8 cellular contexts compared by ENCODE assay signal in the genomic region with DNA sequence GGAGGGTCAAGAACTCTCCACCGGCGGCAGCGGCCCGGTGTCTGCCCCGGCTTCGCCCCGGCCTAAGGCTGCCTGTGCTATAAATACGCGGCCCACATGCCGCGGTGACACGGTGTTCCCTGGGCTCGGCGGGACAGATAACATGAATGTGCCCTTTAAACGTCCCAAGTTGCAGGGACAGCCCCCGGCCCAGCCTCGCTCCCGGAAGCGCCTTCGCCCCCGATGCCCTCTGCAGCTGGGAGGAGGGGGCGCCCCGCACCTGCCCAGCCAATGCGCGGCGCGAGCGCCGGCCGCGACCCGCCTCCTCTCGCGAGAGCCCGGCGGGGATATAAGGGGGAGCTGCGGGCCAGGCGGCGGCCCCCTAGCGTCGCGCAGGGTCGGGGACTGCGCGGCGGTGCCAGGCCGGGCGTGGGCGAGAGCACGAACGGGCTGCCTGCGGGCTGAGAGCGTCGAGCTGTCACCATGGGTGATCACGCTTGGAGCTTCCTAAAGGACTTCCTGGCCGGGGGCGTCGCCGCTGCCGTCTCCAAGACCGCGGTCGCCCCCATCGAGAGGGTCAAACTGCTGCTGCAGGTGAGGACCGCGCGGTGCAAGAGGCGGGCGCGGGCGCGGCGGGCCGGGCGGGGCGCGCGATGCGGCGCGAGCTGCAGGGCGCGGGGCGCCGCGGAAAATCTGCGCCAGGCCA. TPM values are rescaled to one million over a fixed set of nuclear protein-coding genes. Genes with fewer than 3 reads are reported as not detected.
DNase-seq lines count a peak whose midpoint lies in the region; ATAC-seq and TF ChIP-seq lines count a peak whose summit lies in the region.

SLC25A4 (plus strand) TSS at position 356 of the 685 bp plus-strand sequence; CDS start at position 463, 107 bp downstream.

- H3K9ac ChIP-seq in HUES48 (ENCODE audit: low read depth, low read length): peak within 1 kb of the TSS; percentile 80

- H3K9me3 Mint-ChIP-seq in activated T-helper 2 cell treated with anti-CD3 and anti-CD28 coated beads, Interferon-gamma antibody, Interleukin-2, Interleukin-4, amounts not matched to agents 10 μg/mL and 5 μg/mL and 100 μg/mL, durations not matched to agents 14 hours and 24 hours and 36 hours: no peaks in the 10 kb centered on the region
- no peaks in the 10 kb centered on the region for H3K9me3 Mint-ChIP-seq in nephron
- H3K9me3 Mint-ChIP-seq in stimulated activated naive CD8-positive, alpha-beta T cell treated with anti-CD3 and anti-CD28 coated beads, Interleukin-15, amount 100 ng/mL, for 72 hours: no peaks in the 10 kb centered on the region

- peaks cover 3% of the 10 kb centered on the region for H3K36me3 Mint-ChIP-seq in activated T-helper 2 cell treated with anti-CD3 and anti-CD28 coated beads, Interferon-gamma antibody, Interleukin-2, Interleukin-4, amounts not matched to agents 10 μg/mL and 5 μg/mL and 100 μg/mL, durations not matched to agents 14 hours and 24 hours and 36 hours (ENCODE audit: low read depth)
- H3K36me3 Mint-ChIP-seq in nephron (ENCODE audit: low read depth): peaks cover 9% of the 10 kb centered on the region

- intact Hi-C loops in activated T-helper 2 cell treated with anti-CD3 and anti-CD28 coated beads, Interferon-gamma antibody, Interleukin-2, Interleukin-4, amounts not matched to agents 10 μg/mL and 5 μg/mL and 100 μg/mL, durations not matched to agents 14 hours and 24 hours and 36 hours (cut with micrococcal nuclease): loop anchor here (2.0 to 10.0 kb wide), 3 partner anchors 22 to 252 kb away; partner anchors contain the start of genes ANKRD37 and LRP2BP

- TF ChIP-seq CTCF in fibroblast of pulmonary artery (IDR thresholded peaks at IDR 0.05; ENCODE audit: low read length, missing control alignments) (no peak), nephron (IDR thresholded peaks at IDR 0.05; ENCODE audit: unreplicated experiment in 3 of 3) (peak; percentile 48 to 64 (median 60))

- peak within 1 kb of the TSS; percentile 83 for H3K4me3 Mint-ChIP-seq in activated T-helper 2 cell treated with anti-CD3 and anti-CD28 coated beads, Interferon-gamma antibody, Interleukin-2, Interleukin-4, amounts not matched to agents 10 μg/mL and 5 μg/mL and 100 μg/mL, durations not matched to agents 14 hours and 24 hours and 36 hours (ENCODE audit: low read depth)
- H3K4me3 Mint-ChIP-seq in nephron: peak within 1 kb of the TSS; percentile 94 to 99 (median 96)
- peak within 1 kb of the TSS; percentile 92 to 97 for H3K4me3 Mint-ChIP-seq in stimulated activated naive CD8-positive, alpha-beta T cell treated with anti-CD3 and anti-CD28 coated beads, Interleukin-15, amount 100 ng/mL, for 72 hours

- H3K4me3 ChIP-seq in HUES48 (ENCODE audit: low read depth, low read length): peak within 1 kb of the TSS; percentile 87
- peak within 1 kb of the TSS; percentile 65 for H3K4me3 ChIP-seq in fibroblast of pulmonary artery (replicated peaks; ENCODE audit: low read depth, low read length)

- peak; percentile 90 for ATAC-seq in GM21367 (IDR thresholded peaks at IDR 0.05; ENCODE audit: unreplicated experiment)
- peak; percentile 96 for ATAC-seq in stimulated activated naive CD8-positive, alpha-beta T cell treated with anti-CD3 and anti-CD28 coated beads, Interleukin-15, amount 100 ng/mL, for 72 hours

- peaks cover 64% of the 10 kb centered on the region for H3K27me3 Mint-ChIP-seq in activated T-helper 2 cell treated with anti-CD3 and anti-CD28 coated beads, Interferon-gamma antibody, Interleukin-2, Interleukin-4, amounts not matched to agents 10 μg/mL and 5 μg/mL and 100 μg/mL, durations not matched to agents 14 hours and 24 hours and 36 hours (ENCODE audit: low read depth)
- H3K27me3 Mint-ChIP-seq in nephron (ENCODE audit: low read depth): no peaks in the 10 kb centered on the region
- H3K27me3 Mint-ChIP-seq in stimulated activated naive CD8-positive, alpha-beta T cell treated with anti-CD3 and anti-CD28 coated beads, Interleukin-15, amount 100 ng/mL, for 72 hours: peaks cover 22% of the 10 kb centered on the region

- peak; percentile 58 for DNase-seq in DMS153 (lab: John Stamatoyannopoulos, UW)
- DNase-seq in RPMI7951 (ENCODE audit: low read depth): peak; percentile 67
- peak; percentile 61 for DNase-seq in activated T-helper 2 cell treated with anti-CD3 and anti-CD28 coated beads, Interferon-gamma antibody, Interleukin-2, Interleukin-4, amounts not matched to agents 10 μg/mL and 5 μg/mL and 100 μg/mL, durations not matched to agents 14 hours and 24 hours and 36 hours (ENCODE audit: low spot score)
- DNase-seq in fibroblast of pulmonary artery (ENCODE audit: low read depth): peak; percentile 63
- peak; percentile 93 to 94 for DNase-seq in stimulated activated naive CD8-positive, alpha-beta T cell treated with anti-CD3 and anti-CD28 coated beads, Interleukin-15, amount 100 ng/mL, for 72 hours

- H3K4me1 ChIP-seq in HUES48 (ENCODE audit: control insufficient read depth, insufficient read depth, low read length): peaks cover 13% of the 10 kb centered on the region

- H3K4me1 Mint-ChIP-seq in activated T-helper 2 cell treated with anti-CD3 and anti-CD28 coated beads, Interferon-gamma antibody, Interleukin-2, Interleukin-4, amounts not matched to agents 10 μg/mL and 5 μg/mL and 100 μg/mL, durations not matched to agents 14 hours and 24 hours and 36 hours (ENCODE audit: low read depth): peaks cover 4% of the 10 kb centered on the region
- H3K4me1 Mint-ChIP-seq in nephron: peaks cover 24% of the 10 kb centered on the region
- peaks cover 14% of the 10 kb centered on the region for H3K4me1 Mint-ChIP-seq in stimulated activated naive CD8-positive, alpha-beta T cell treated with anti-CD3 and anti-CD28 coated beads, Interleukin-15, amount 100 ng/mL, for 72 hours

- H3K9me3 ChIP-seq in HUES48 (ENCODE audit: control insufficient read depth, insufficient read depth, low read length): no peaks in the 10 kb centered on the region

- H3K27me3 ChIP-seq in HUES48 (ENCODE audit: control insufficient read depth, insufficient read depth, low read length): no peaks in the 10 kb centered on the region

- H3K36me3 ChIP-seq in HUES48 (ENCODE audit: control insufficient read depth, insufficient read depth, low read length): peaks cover 31% of the 10 kb centered on the region

- peak within 1 kb of the TSS; percentile 54 for H3K27ac ChIP-seq in HUES48 (ENCODE audit: low read depth, low read length)

- no peak within 1 kb of the TSS for H3K27ac Mint-ChIP-seq in activated T-helper 2 cell treated with anti-CD3 and anti-CD28 coated beads, Interferon-gamma antibody, Interleukin-2, Interleukin-4, amounts not matched to agents 10 μg/mL and 5 μg/mL and 100 μg/mL, durations not matched to agents 14 hours and 24 hours and 36 hours
- peak within 1 kb of the TSS; percentile 45 to 85 (median 77) for H3K27ac Mint-ChIP-seq in nephron
- H3K27ac Mint-ChIP-seq in stimulated activated naive CD8-positive, alpha-beta T cell treated with anti-CD3 and anti-CD28 coated beads, Interleukin-15, amount 100 ng/mL, for 72 hours: peak within 1 kb of the TSS; percentile 75 to 94

RNA-seq across cellular contexts. Expression of gene SLC25A4, which starts in this region (rescaled TPM):
- 9.0 and 13.3 TPM in 2 replicates for total RNA-seq in RPMI7951 (2014; rRNA removed; shearing (Covaris generic))
- 5.0 and 6.0 TPM in 2 replicates for total RNA-seq in activated T-helper 2 cell treated with anti-CD3 and anti-CD28 coated beads, Interferon-gamma antibody, Interleukin-2, Interleukin-4, amounts not matched to agents 10 μg/mL and 5 μg/mL and 100 μg/mL, durations not matched to agents 14 hours and 24 hours and 36 hours

Comparison
In these comparisons a context has a peak if more than half of its experiments do, and no peak if none do; other contexts are left out.
1. Peak in every context shown above with its lines: DNase-seq, ATAC-seq, H3K4me3 ChIP-seq and H3K27ac ChIP-seq.